Comparison of ENCODE assay signal across 8 cellular contexts in genomic region chr15:78750974-78751601, GRCh38.
DNase-seq lines count a peak whose midpoint lies in the region; ATAC-seq and TF ChIP-seq lines count a peak whose summit lies in the region.
"Not testable (repeated sequence)": the region's sequence is repeated elsewhere in the genome, so short reads cannot be mapped to it uniquely, and the experiment has no call there.

No MANE protein-coding gene starts in this region.

- intact Hi-C loops in head of caudate nucleus (cut with DNase I), result not testable (repeated sequence)
- intact Hi-C loops in tibial artery (cut with DNase I; ENCODE audit: low total_unique reads), result loop anchor here (5.0 to 10.0 kb wide), 2 partner anchors 124 to 134 kb away; partner anchors contain the start of gene MORF4L1

- not testable (repeated sequence) for H3K27me3 Mint-ChIP-seq in activated naive CD4-positive, alpha-beta T cell treated with anti-CD3 and anti-CD28 coated beads, Interleukin-2, amount 50 U/mL, for 24 hours

- H3K9me3 Mint-ChIP-seq in activated naive CD4-positive, alpha-beta T cell treated with anti-CD3 and anti-CD28 coated beads, Interleukin-2, amount 50 U/mL, for 24 hours, result not testable (repeated sequence)

- not testable (repeated sequence) for H3K9me3 ChIP-seq in tibial artery

- not testable (repeated sequence) for H3K27me3 ChIP-seq in tibial artery

- TF ChIP-seq CTCF in GM12874 (IDR thresholded peaks at IDR 0.05; ENCODE audit: insufficient read depth, low read depth, low read length) (peak; percentile 86), tibial artery (IDR thresholded peaks at IDR 0.05) (peak in 1 of 2 experiments; percentile 58)

- peak overlapping the region; percentile 24 to 57 for H3K27ac ChIP-seq in tibial artery

- not testable (repeated sequence) for H3K27ac Mint-ChIP-seq in activated naive CD4-positive, alpha-beta T cell treated with anti-CD3 and anti-CD28 coated beads, Interleukin-2, amount 50 U/mL, for 24 hours

- peak; percentile 77 for DNase-seq in NCI-H1105 (lab: John Stamatoyannopoulos, UW)
- peak; percentile 87 for DNase-seq in SKM-1 treated with dmso at 0.1 percent for 144 hours (lab: John Stamatoyannopoulos, UW; ENCODE audit: unreplicated experiment)
- peak; percentile 90 to 98 (median 95) for DNase-seq in head of caudate nucleus
- peak; percentile 91 for DNase-seq in pons (ENCODE audit: low spot score)
- DNase-seq in tibial artery, result peak; percentile 90 to 96

- H3K4me3 ChIP-seq in tibial artery, result peak overlapping the region; percentile 31 to 38

- not testable (repeated sequence) for H3K36me3 Mint-ChIP-seq in activated naive CD4-positive, alpha-beta T cell treated with anti-CD3 and anti-CD28 coated beads, Interleukin-2, amount 50 U/mL, for 24 hours

- peak overlapping the region; percentile 60 for H3K4me3 Mint-ChIP-seq in activated naive CD4-positive, alpha-beta T cell treated with anti-CD3 and anti-CD28 coated beads, Interleukin-2, amount 50 U/mL, for 24 hours

- not testable (repeated sequence) for H3K36me3 ChIP-seq in tibial artery

- H3K4me1 Mint-ChIP-seq in activated naive CD4-positive, alpha-beta T cell treated with anti-CD3 and anti-CD28 coated beads, Interleukin-2, amount 50 U/mL, for 24 hours, result not testable (repeated sequence)

- peaks cover 0 to 21% (median 5%) of the 10 kb centered on the region in 4 donors for H3K4me1 ChIP-seq in tibial artery

- peak; percentile 83 for ATAC-seq in HG02763 (IDR thresholded peaks at IDR 0.05; ENCODE audit: unreplicated experiment)

Comparison
In these comparisons a context has a peak if more than half of its experiments do, and no peak if none do; other contexts are left out.
1. Peak in every context shown above with its lines: DNase-seq, ATAC-seq, H3K4me3 ChIP-seq and H3K27ac ChIP-seq.